Comparison of ENCODE assay signal across 33 cellular contexts in genomic region chr19:17414097-17414496, GRCh38. TPM values are rescaled to one million over a fixed set of nuclear protein-coding genes. Genes with fewer than 3 reads are reported as not detected.
"Had no signal": no experiment of that assay in that cellular context is flagged by ENCODE, and none has a peak within 500 bp of the region (broad histone marks: within the 10 kb centered on the region; RNA-seq: fewer than 3 reads in every experiment).

No MANE protein-coding gene starts in this region.

- H3K27ac Mint-ChIP-seq: activated CD8-positive, alpha-beta T cell treated with anti-CD3 and anti-CD28 coated beads for 36 hours; activated naive CD4-positive, alpha-beta T cell treated with anti-CD3 and anti-CD28 coated beads, Interleukin-2, amount 50 U/mL, for 24 hours; activated T-helper 2 cell treated with anti-CD3 and anti-CD28 coated beads, Interferon-gamma antibody, Interleukin-2, Interleukin-4, amounts not matched to agents 10 μg/mL and 5 μg/mL and 100 μg/mL, durations not matched to agents 14 hours and 24 hours and 36 hours; naive thymus-derived CD8-positive, alpha-beta T cell; stimulated activated naive CD8-positive, alpha-beta T cell treated with anti-CD3 and anti-CD28 coated beads, Interleukin-15, Interleukin-2, amounts not matched to agents 100 ng/mL and 50 ng/mL, for 24 hours; T-helper 17 cell had no signal

- H3K4me3 Mint-ChIP-seq: activated CD8-positive, alpha-beta T cell treated with anti-CD3 and anti-CD28 coated beads for 36 hours; activated naive CD4-positive, alpha-beta T cell treated with anti-CD3 and anti-CD28 coated beads, Interleukin-2, amount 50 U/mL, for 24 hours; naive thymus-derived CD8-positive, alpha-beta T cell; stimulated activated naive CD8-positive, alpha-beta T cell treated with anti-CD3 and anti-CD28 coated beads, Interleukin-15, Interleukin-2, amounts not matched to agents 100 ng/mL and 50 ng/mL, for 24 hours; T-helper 17 cell had no signal

- H3K4me3 ChIP-seq: colonic mucosa, gastrocnemius medialis, hepatocyte, right lobe of liver, thyroid gland had no signal

- DNase-seq: activated CD4-positive, alpha-beta T cell treated with anti-CD3 and anti-CD28 coated beads for 1 hour; activated CD4-positive, alpha-beta T cell treated with anti-CD3 and anti-CD28 coated beads, Interleukin-2, amount 50 U/mL, for 1 hour; activated CD8-positive, alpha-beta T cell treated with anti-CD3 and anti-CD28 coated beads for 36 hours; activated T-cell treated with anti-CD3 and anti-CD28 coated beads, Interleukin-2, amount 50 U/mL, for 48 hours; anterior cingulate cortex; colonic mucosa; effector CD8-positive, alpha-beta T cell; gastrocnemius medialis; glutamatergic neuron; kidney; left colon; mammary epithelial cell; naive thymus-derived CD8-positive, alpha-beta T cell; right lobe of liver; stimulated activated CD4-positive, alpha-beta T cell treated with anti-CD3 and anti-CD28 coated beads, Interleukin-12 subunit alpha, Interleukin-12 subunit beta, amount 100 ng/mL, for 4 hours; stimulated activated CD4-positive, alpha-beta T cell treated with anti-CD3 and anti-CD28 coated beads, Interleukin-4, amount 100 ng/mL, for 1 hour; substantia nigra; SW 1271; T-helper 17 cell; T1000; thyroid gland; upper lobe of left lung had no signal

- H3K27ac ChIP-seq: thyroid gland had no signal

- H3K27me3 ChIP-seq: colonic mucosa, hepatocyte, right lobe of liver, thyroid gland, upper lobe of left lung had no signal

- H3K9me3 Mint-ChIP-seq: activated CD8-positive, alpha-beta T cell treated with anti-CD3 and anti-CD28 coated beads for 36 hours; activated naive CD4-positive, alpha-beta T cell treated with anti-CD3 and anti-CD28 coated beads, Interleukin-2, amount 50 U/mL, for 24 hours; activated T-helper 2 cell treated with anti-CD3 and anti-CD28 coated beads, Interferon-gamma antibody, Interleukin-2, Interleukin-4, amounts not matched to agents 10 μg/mL and 5 μg/mL and 100 μg/mL, durations not matched to agents 14 hours and 24 hours and 36 hours; naive thymus-derived CD8-positive, alpha-beta T cell; stimulated activated naive CD8-positive, alpha-beta T cell treated with anti-CD3 and anti-CD28 coated beads, Interleukin-15, Interleukin-2, amounts not matched to agents 100 ng/mL and 50 ng/mL, for 24 hours had no signal

- H3K27me3 Mint-ChIP-seq: activated CD8-positive, alpha-beta T cell treated with anti-CD3 and anti-CD28 coated beads for 36 hours; activated naive CD4-positive, alpha-beta T cell treated with anti-CD3 and anti-CD28 coated beads, Interleukin-2, amount 50 U/mL, for 24 hours; naive thymus-derived CD8-positive, alpha-beta T cell; progenitor cell of endocrine pancreas; stimulated activated naive CD8-positive, alpha-beta T cell treated with anti-CD3 and anti-CD28 coated beads, Interleukin-15, Interleukin-2, amounts not matched to agents 100 ng/mL and 50 ng/mL, for 24 hours; T-helper 17 cell had no signal

- H3K9me3 ChIP-seq: colonic mucosa, gastrocnemius medialis, right lobe of liver, thyroid gland, upper lobe of left lung had no signal

- H2AFZ ChIP-seq: hepatocyte had no signal

- H3K36me3 ChIP-seq: colonic mucosa, gastrocnemius medialis, thyroid gland had no signal

- ATAC-seq: activated CD8-positive, alpha-beta T cell treated with anti-CD3 and anti-CD28 coated beads for 36 hours; gastrocnemius medialis; left colon; naive thymus-derived CD8-positive, alpha-beta T cell; T-helper 17 cell had no signal

- H3K4me1 ChIP-seq: colonic mucosa had no signal

- H3K79me2 ChIP-seq: hepatocyte had no signal

RNA-seq across cellular contexts. Expression of gene CCDC194, which starts 20.1 kb away (rescaled TPM):
- total RNA-seq: bronchial epithelial cell, colonic mucosa, dermis microvascular lymphatic vessel endothelial cell, epithelial cell of proximal tubule, gastrocnemius medialis, hepatocyte, mammary epithelial cell, osteoblast, progenitor cell of endocrine pancreas, skeletal muscle tissue, thyroid gland had no signal
- polyA plus RNA-seq: adipose tissue; hepatocyte; mammary epithelial cell; naive thymus-derived CD8-positive, alpha-beta T cell had no signal

RNA-seq across cellular contexts. Expression of gene TMEM221, which starts 34.4 kb away (rescaled TPM):
- total RNA-seq: activated CD8-positive, alpha-beta T cell treated with anti-CD3 and anti-CD28 coated beads for 36 hours; activated T-helper 2 cell treated with anti-CD3 and anti-CD28 coated beads, Interferon-gamma antibody, Interleukin-2, Interleukin-4, amounts not matched to agents 10 μg/mL and 5 μg/mL and 100 μg/mL, durations not matched to agents 14 hours and 24 hours and 36 hours; bronchial epithelial cell; colonic mucosa; dermis microvascular lymphatic vessel endothelial cell; epithelial cell of proximal tubule; gastrocnemius medialis; naive thymus-derived CD8-positive, alpha-beta T cell; osteoblast; T-helper 17 cell had no signal

RNA-seq across cellular contexts. Expression of gene PLVAP, which starts 37.0 kb away (rescaled TPM):
- total RNA-seq: activated CD8-positive, alpha-beta T cell treated with anti-CD3 and anti-CD28 coated beads for 36 hours; activated T-helper 2 cell treated with anti-CD3 and anti-CD28 coated beads, Interferon-gamma antibody, Interleukin-2, Interleukin-4, amounts not matched to agents 10 μg/mL and 5 μg/mL and 100 μg/mL, durations not matched to agents 14 hours and 24 hours and 36 hours; bronchial epithelial cell; mammary epithelial cell; naive thymus-derived CD8-positive, alpha-beta T cell; osteoblast; T-helper 17 cell had no signal
- polyA plus RNA-seq: mammary epithelial cell; naive thymus-derived CD8-positive, alpha-beta T cell had no signal
